9 cellular contexts compared by ENCODE assay signal in genomic region chr10:125146791-125147604, GRCh38. TPM values are rescaled to one million over a fixed set of nuclear protein-coding genes. Genes with fewer than 3 reads are reported as not detected.
DNase-seq lines count a peak whose midpoint lies in the region; ATAC-seq and TF ChIP-seq lines count a peak whose summit lies in the region.
"Had no signal": no experiment of that assay in that cellular context is flagged by ENCODE, and none has a peak within 500 bp of the region (broad histone marks: within the 10 kb centered on the region; RNA-seq: fewer than 3 reads in every experiment).

No MANE protein-coding gene starts in this region.

- H3K18ac ChIP-seq in H9 (ENCODE audit: insufficient read length, low read depth, low read length), result no peak overlapping the region

- no peak overlapping the region for H4K8ac ChIP-seq in H9 (replicated peaks; ENCODE audit: insufficient read length, low read depth, low read length)

- H2AFZ ChIP-seq in H9 (ENCODE audit: low read length), result no peak overlapping the region

- no peak overlapping the region for H2BK15ac ChIP-seq in H9 (ENCODE audit: low read depth, low read length)

- no peak overlapping the region for H3T11ph ChIP-seq in H9 (ENCODE audit: low read length)

- peak; percentile 26 for DNase-seq in H9
- peak; percentile 65 for DNase-seq in adipocyte (ENCODE audit: low read depth)
- peak; percentile 81 for DNase-seq in kidney epithelial cell (ENCODE audit: low read depth)
- no peak for DNase-seq in DMS 273 (lab: John Stamatoyannopoulos, UW; ENCODE audit: unreplicated experiment)
- no peak for DNase-seq in SW480 (ENCODE audit: low spot score)
- DNase-seq: activated naive CD8-positive, alpha-beta T cell treated with anti-CD3 and anti-CD28 coated beads for 36 hours had no signal

- peak overlapping the region; percentile 39 to 94 (median 89); a peak in 5 of 7 replicates for H3K27ac Mint-ChIP-seq in H9
- H3K27ac Mint-ChIP-seq in stimulated activated memory B cell treated with anti-CD40 and anti-IgM and Interleukin-4, amounts not matched to agents 10 μg/mL and 1 μg/mL and 100 μg/mL, for 72 hours, result no peak overlapping the region
- H3K27ac Mint-ChIP-seq: activated naive CD8-positive, alpha-beta T cell treated with anti-CD3 and anti-CD28 coated beads for 36 hours had no signal

- H3K27me3 ChIP-seq in H9 (ENCODE audit: insufficient read depth, low read length), result no peaks in the 10 kb centered on the region
- no peaks in the 10 kb centered on the region for H3K27me3 ChIP-seq in adipocyte (replicated peaks; ENCODE audit: control insufficient read depth, insufficient read depth, low read length)
- no peaks in the 10 kb centered on the region for H3K27me3 ChIP-seq in kidney epithelial cell (ENCODE audit: control insufficient read depth, insufficient read depth, low read length)
- H3K27me3 ChIP-seq in subcutaneous abdominal adipose tissue (ENCODE audit: control insufficient read depth in 5 of 5, insufficient read depth in 4 of 5, low read length in 5 of 5), result no peaks in the 10 kb centered on the region

- H3K4me3 Mint-ChIP-seq in H9, result peak overlapping the region in 1 of 2 experiments; percentile 0; a peak in 1 of 5 replicates
- H3K4me3 Mint-ChIP-seq in stimulated activated memory B cell treated with anti-CD40 and anti-IgM and Interleukin-4, amounts not matched to agents 10 μg/mL and 1 μg/mL and 100 μg/mL, for 72 hours, result no peak overlapping the region
- H3K4me3 Mint-ChIP-seq: activated naive CD8-positive, alpha-beta T cell treated with anti-CD3 and anti-CD28 coated beads for 36 hours had no signal

- H3K4me3 ChIP-seq in adipocyte (ENCODE audit: low read length) (no peak overlapping the region), kidney epithelial cell (ENCODE audit: low read depth, low read length) (no peak overlapping the region), subcutaneous abdominal adipose tissue (ENCODE audit: low read depth in 1 of 5, low read length in 5 of 5) (no peak overlapping the region)

- H3K27me3 Mint-ChIP-seq in H9 (ENCODE audit: low read depth), result no peaks in the 10 kb centered on the region
- H3K27me3 Mint-ChIP-seq in stimulated activated memory B cell treated with anti-CD40 and anti-IgM and Interleukin-4, amounts not matched to agents 10 μg/mL and 1 μg/mL and 100 μg/mL, for 72 hours, result peaks cover 86% of the 10 kb centered on the region

- no peaks in the 10 kb centered on the region for H3K23me2 ChIP-seq in H9 (ENCODE audit: insufficient read length, low read depth, low read length, poor library complexity, severe bottlenecking)

- no peak for ATAC-seq in stimulated activated memory B cell treated with anti-CD40 and anti-IgM and Interleukin-4, amounts not matched to agents 10 μg/mL and 1 μg/mL and 100 μg/mL, for 72 hours
- ATAC-seq in HG02885 (IDR thresholded peaks at IDR 0.05; ENCODE audit: poor library complexity, unreplicated experiment), result no peak

- no peak overlapping the region for H3K4me2 ChIP-seq in H9 (ENCODE audit: insufficient read depth, insufficient read length, low read length)

- H3K9me3 ChIP-seq in H9 (ENCODE audit: control insufficient read depth, low read depth, low read length) (no peaks in the 10 kb centered on the region), adipocyte (ENCODE audit: control insufficient read depth, low read length) (no peaks in the 10 kb centered on the region), subcutaneous abdominal adipose tissue (ENCODE audit: control insufficient read depth in 5 of 5, low read length in 5 of 5) (no peaks in the 10 kb centered on the region)

- H4K91ac ChIP-seq in H9 (ENCODE audit: insufficient read length, low read depth, low read length), result no peak overlapping the region

- WGBS in H9 (ENCODE audit: extremely low coverage, insufficient read length, low lambda C conversion rate), result no CpG with 5 or more reads among the region's 14 CpGs

- no peak overlapping the region for H4K5ac ChIP-seq in H9 (ENCODE audit: insufficient read length, low read depth, low read length)

- no peak overlapping the region for H2BK120ac ChIP-seq in H9 (ENCODE audit: low read depth, low read length, poor library complexity, severe bottlenecking)

- H2BK20ac ChIP-seq in H9 (ENCODE audit: low read depth, low read length, poor library complexity, severe bottlenecking), result no peak overlapping the region

- no peaks in the 10 kb centered on the region for H3K9me3 Mint-ChIP-seq in H9
- no peaks in the 10 kb centered on the region for H3K9me3 Mint-ChIP-seq in stimulated activated memory B cell treated with anti-CD40 and anti-IgM and Interleukin-4, amounts not matched to agents 10 μg/mL and 1 μg/mL and 100 μg/mL, for 72 hours
- H3K9me3 Mint-ChIP-seq: activated naive CD8-positive, alpha-beta T cell treated with anti-CD3 and anti-CD28 coated beads for 36 hours had no signal

- no peak overlapping the region for H3K14ac ChIP-seq in H9 (ENCODE audit: insufficient read depth, low read length)

- no peak overlapping the region for H3K23ac ChIP-seq in H9 (ENCODE audit: insufficient read length, low read depth, low read length)

- H3K79me1 ChIP-seq in H9 (ENCODE audit: insufficient read depth, low read depth, low read length, poor library complexity, severe bottlenecking), result peaks cover 2% of the 10 kb centered on the region

- no peak overlapping the region for H2BK5ac ChIP-seq in H9 (ENCODE audit: insufficient read length, low read length)

- H3K9ac ChIP-seq in H9 (ENCODE audit: extremely low read depth, insufficient read length, low read length), result no peak overlapping the region
- H3K9ac ChIP-seq in adipocyte (ENCODE audit: low read length), result peak overlapping the region; percentile 42
- no peak overlapping the region for H3K9ac ChIP-seq in subcutaneous abdominal adipose tissue (ENCODE audit: low read length in 5 of 5)

- H3K56ac ChIP-seq in H9 (ENCODE audit: insufficient read length, low read depth, low read length), result no peak overlapping the region

- peaks cover 5% of the 10 kb centered on the region for H3K36me3 ChIP-seq in adipocyte (ENCODE audit: control insufficient read depth, insufficient read depth, low read length, severe bottlenecking)
- no peaks in the 10 kb centered on the region for H3K36me3 ChIP-seq in kidney epithelial cell (ENCODE audit: control insufficient read depth, insufficient read depth, low read length)
- H3K36me3 ChIP-seq in subcutaneous abdominal adipose tissue (ENCODE audit: control insufficient read depth in 5 of 5, insufficient read depth in 5 of 5, low read length in 5 of 5), result peaks cover 0 to 8% (median 4%) of the 10 kb centered on the region in 5 donors

- H2BK12ac ChIP-seq in H9 (ENCODE audit: insufficient read length, low read depth, low read length), result no peak overlapping the region

- no peak overlapping the region for H3K4ac ChIP-seq in H9 (ENCODE audit: low read depth, low read length)

- peaks cover 26 to 59% (median 45%) of the 10 kb centered on the region in 3 experiments; a peak in 6 of 7 replicates for H3K36me3 Mint-ChIP-seq in H9 (ENCODE audit: insufficient read depth in 1 of 3, low read depth in 3 of 3)
- H3K36me3 Mint-ChIP-seq in stimulated activated memory B cell treated with anti-CD40 and anti-IgM and Interleukin-4, amounts not matched to agents 10 μg/mL and 1 μg/mL and 100 μg/mL, for 72 hours, result no peaks in the 10 kb centered on the region
- H3K36me3 Mint-ChIP-seq: activated naive CD8-positive, alpha-beta T cell treated with anti-CD3 and anti-CD28 coated beads for 36 hours had no signal

- H3K4me1 ChIP-seq in H9 (ENCODE audit: insufficient read depth, low read length) (peaks cover 24% of the 10 kb centered on the region; the same call in 1 of the 2 replicates), adipocyte (ENCODE audit: control insufficient read depth, insufficient read depth, low read length) (peaks cover 43% of the 10 kb centered on the region), subcutaneous abdominal adipose tissue (ENCODE audit: control insufficient read depth in 5 of 5, insufficient read depth in 5 of 5, low read length in 5 of 5) (peaks cover 10 to 60% (median 45%) of the 10 kb centered on the region in 5 donors)

- peaks cover 81 to 89% of the 10 kb centered on the region in 2 experiments for H3K4me1 Mint-ChIP-seq in H9
- H3K4me1 Mint-ChIP-seq in stimulated activated memory B cell treated with anti-CD40 and anti-IgM and Interleukin-4, amounts not matched to agents 10 μg/mL and 1 μg/mL and 100 μg/mL, for 72 hours, result peaks cover 20% of the 10 kb centered on the region
- H3K4me1 Mint-ChIP-seq: activated naive CD8-positive, alpha-beta T cell treated with anti-CD3 and anti-CD28 coated beads for 36 hours had no signal

- no peak overlapping the region for H3K27ac ChIP-seq in H9 (ENCODE audit: insufficient read length, low read depth, low read length)
- H3K27ac ChIP-seq in subcutaneous abdominal adipose tissue (ENCODE audit: low read depth, low read length), result peak overlapping the region; percentile 75

- H4K20me1 ChIP-seq in H9 (ENCODE audit: control insufficient read depth, insufficient read depth, insufficient read length), result no peaks in the 10 kb centered on the region

- H3K79me2 ChIP-seq in H9 (ENCODE audit: insufficient read depth, low read length), result peaks cover 86% of the 10 kb centered on the region

- H2AK5ac ChIP-seq in H9 (ENCODE audit: insufficient read length, low read length), result no peak overlapping the region

- TF ChIP-seq CTCF in H9 (conservative IDR thresholded peaks at IDR 0.05) (no peak), kidney epithelial cell (IDR thresholded peaks at IDR 0.05; ENCODE audit: insufficient read depth, low read length, poor library complexity, severe bottlenecking) (peak; percentile 5)

RNA-seq across cellular contexts. Expression of gene CTBP2, which starts 13.4 kb away (rescaled TPM):
- total RNA-seq in H9 (2021) (212 and 218 TPM in 2 replicates), kidney epithelial cell (124 and 136 TPM in 2 replicates)

Comparison
In these comparisons a context has a peak if more than half of its experiments do, and no peak if none do; other contexts are left out.
1. DNase-seq: peak in H9 (single experiment), adipocyte (single experiment) and kidney epithelial cell (single experiment); none in DMS 273 (single experiment) and SW480 (single experiment).